In the genomic region with DNA sequence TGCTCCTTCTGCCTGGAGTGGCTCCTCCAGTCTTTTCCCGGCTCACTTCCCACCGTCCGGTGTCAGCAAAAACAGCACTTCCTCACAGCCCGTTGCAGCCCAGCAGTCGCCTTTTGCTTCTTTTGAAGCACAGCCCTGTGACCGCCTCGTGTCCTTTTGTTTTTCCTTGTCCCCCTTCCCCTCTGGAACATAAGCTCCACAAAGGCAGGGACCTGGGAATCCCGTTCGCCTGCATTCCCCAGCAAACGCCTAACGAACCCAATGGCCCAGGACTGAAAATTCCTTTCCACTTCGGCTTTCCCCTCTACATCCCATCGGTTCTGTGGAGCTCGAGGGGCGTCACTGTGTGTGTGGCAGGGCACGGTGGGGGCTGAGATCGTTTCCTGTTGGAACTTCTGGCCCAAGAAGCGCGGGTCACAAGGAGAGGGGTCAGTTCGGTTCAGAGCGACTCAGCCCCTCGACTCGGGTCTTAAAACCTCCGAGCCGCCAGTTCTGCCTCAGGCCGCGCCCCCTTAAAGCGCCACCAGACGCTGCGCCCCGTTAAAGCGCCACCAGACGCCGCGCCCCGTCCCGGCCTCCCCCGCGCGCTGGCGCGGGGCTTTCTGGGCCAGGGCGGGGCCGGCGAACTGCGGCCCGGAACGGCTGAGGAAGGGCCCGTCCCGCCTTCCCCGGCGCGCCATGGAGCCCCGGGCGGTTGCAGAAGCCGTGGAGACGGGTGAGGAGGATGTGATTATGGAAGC, we compare ENCODE assay signal across 8 cellular contexts. TPM values are rescaled to one million over a fixed set of nuclear protein-coding genes. Genes with fewer than 3 reads are reported as not detected.
DNase-seq lines count a peak whose midpoint lies in the region; ATAC-seq and TF ChIP-seq lines count a peak whose summit lies in the region.

No MANE protein-coding gene starts in this region.

- ATAC-seq in HG02678 (IDR thresholded peaks at IDR 0.05; ENCODE audit: unreplicated experiment), result peak; percentile 48
- ATAC-seq in GM19395 (IDR thresholded peaks at IDR 0.05; ENCODE audit: unreplicated experiment), result no peak

- DNase-seq in GDM1 (lab: John Stamatoyannopoulos, UW) (peak; percentile 68), NCI-H2196 (lab: John Stamatoyannopoulos, UW; ENCODE audit: unreplicated experiment) (peak; percentile 75), cerebellum (ENCODE audit: low spot score) (peak; percentile 83), kidney epithelial cell (ENCODE audit: low read depth) (no peak)
- DNase-seq in activated CD4-positive, alpha-beta T cell treated with anti-CD3 and anti-CD28 coated beads for 24 hours (ENCODE audit: low read depth in 2 of 2), result peak; percentile 71
- DNase-seq in stimulated activated CD4-positive, alpha-beta T cell treated with anti-CD3 and anti-CD28 coated beads, Interleukin-15, amount 100 ng/mL, for 24 hours, result peak; percentile 89

- H3K36me3 ChIP-seq in kidney epithelial cell (ENCODE audit: control insufficient read depth, insufficient read depth, low read length), result peaks cover 17% of the 10 kb centered on the region

- peak overlapping the region; percentile 90 for H3K4me3 ChIP-seq in kidney epithelial cell (ENCODE audit: low read depth, low read length)

- TF ChIP-seq CTCF in kidney epithelial cell (IDR thresholded peaks at IDR 0.05; ENCODE audit: insufficient read depth, low read length, poor library complexity, severe bottlenecking), result no peak

- H3K27me3 ChIP-seq in kidney epithelial cell (ENCODE audit: control insufficient read depth, insufficient read depth, low read length), result no peaks in the 10 kb centered on the region

RNA-seq across cellular contexts. Expression of gene RIC8A, which starts 0.8 kb away (rescaled TPM):
- 49.6 TPM for total RNA-seq in cerebellum
- 116 and 131 TPM in 2 replicates for total RNA-seq in kidney epithelial cell

RNA-seq across cellular contexts. Expression of gene BET1L, which starts 1.1 kb away (rescaled TPM):
- total RNA-seq in cerebellum, result 6.4 TPM
- total RNA-seq in kidney epithelial cell, result 30.6 and 31.1 TPM in 2 replicates

RNA-seq across cellular contexts. Expression of gene SCGB1C1, which starts 15.5 kb away (rescaled TPM):
- total RNA-seq in cerebellum, result not detected
- not detected in 2 replicates for total RNA-seq in kidney epithelial cell

RNA-seq across cellular contexts. Expression of gene SIRT3, which starts 27.8 kb away (rescaled TPM):
- 14.8 TPM for total RNA-seq in cerebellum
- 11.4 and 11.8 TPM in 2 replicates for total RNA-seq in kidney epithelial cell

RNA-seq across cellular contexts. Expression of gene PSMD13, which starts 28.4 kb away (rescaled TPM):
- total RNA-seq in cerebellum (47.7 TPM), kidney epithelial cell (131 and 150 TPM in 2 replicates)
